Comparison of ENCODE assay signal across 8 cellular contexts in genomic region chr6:127118505-127119360, GRCh38. TPM values are rescaled to one million over a fixed set of nuclear protein-coding genes. Genes with fewer than 3 reads are reported as not detected.
A peak's percentile ranks its signal among the peaks of the same experiment; 100 is the strongest.
DNase-seq lines count a peak whose midpoint lies in the region; ATAC-seq lines count a peak whose summit lies in the region.

A gene with protein sequence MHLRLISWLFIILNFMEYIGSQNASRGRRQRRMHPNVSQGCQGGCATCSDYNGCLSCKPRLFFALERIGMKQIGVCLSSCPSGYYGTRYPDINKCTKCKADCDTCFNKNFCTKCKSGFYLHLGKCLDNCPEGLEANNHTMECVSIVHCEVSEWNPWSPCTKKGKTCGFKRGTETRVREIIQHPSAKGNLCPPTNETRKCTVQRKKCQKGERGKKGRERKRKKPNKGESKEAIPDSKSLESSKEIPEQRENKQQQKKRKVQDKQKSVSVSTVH (plus strand): TSS chr6:127118671. CDS start chr6:127119193, 522 bp downstream.

- H3K9me3 Mint-ChIP-seq in activated T-cell treated with anti-CD3 and anti-CD28 coated beads, Interleukin-2, amount 50 U/mL, for 4 hours, result no peaks in the 10 kb centered on the region

- intact Hi-C loops in Right ventricle myocardium superior (cut with DNase I), result no loop called here
- intact Hi-C loops in posterior cingulate gyrus (cut with DNase I), result loop anchor here (10.0 kb wide), 1 partner anchor 774 kb away; the partner anchor contains the start of gene CENPW

- no peak for DNase-seq in activated T-cell treated with anti-CD3 and anti-CD28 coated beads, Interleukin-2, amount 50 U/mL, for 4 hours
- no peak for DNase-seq in activated T-cell treated with anti-CD3 and anti-CD28 coated beads, Interleukin-2, amount 50 U/mL, for 1 hour
- DNase-seq in HK-2 (ENCODE audit: unreplicated experiment) (peak; percentile 44), Right ventricle myocardium superior (peak; percentile 43), posterior cingulate gyrus (peak in 7 of 10 donors; percentile 10 to 86 (median 31)), DMS153 (lab: John Stamatoyannopoulos, UW) (no peak)
- peak; percentile 63 for DNase-seq in activated CD8-positive, alpha-beta memory T cell treated with anti-CD3 and anti-CD28 coated beads, Interleukin-2, amount 50 U/mL, for 48 hours

- peak in 1 of 2 donors; percentile 16 for ATAC-seq in activated T-cell treated with anti-CD3 and anti-CD28 coated beads, Interleukin-2, amount 50 U/mL, for 4 hours
- ATAC-seq in Right ventricle myocardium superior (ENCODE audit: poor library complexity) (peak; percentile 21), HG03460 (IDR thresholded peaks at IDR 0.05; ENCODE audit: unreplicated experiment) (no peak)

- peaks cover 59% of the 10 kb centered on the region for H3K27me3 Mint-ChIP-seq in activated T-cell treated with anti-CD3 and anti-CD28 coated beads, Interleukin-2, amount 50 U/mL, for 4 hours (ENCODE audit: low read depth)

- peak within 1 kb of the TSS; percentile 72 for H3K4me3 Mint-ChIP-seq in activated T-cell treated with anti-CD3 and anti-CD28 coated beads, Interleukin-2, amount 50 U/mL, for 4 hours

- no peaks in the 10 kb centered on the region for H3K36me3 Mint-ChIP-seq in activated T-cell treated with anti-CD3 and anti-CD28 coated beads, Interleukin-2, amount 50 U/mL, for 4 hours (ENCODE audit: insufficient read depth)

- H3K4me1 Mint-ChIP-seq in activated T-cell treated with anti-CD3 and anti-CD28 coated beads, Interleukin-2, amount 50 U/mL, for 4 hours (ENCODE audit: low read depth), result peaks cover 18% of the 10 kb centered on the region

RNA-seq across cellular contexts. Expression of the gene that starts here (rescaled TPM):
- total RNA-seq in activated T-cell treated with anti-CD3 and anti-CD28 coated beads, Interleukin-2, amount 50 U/mL, for 4 hours, result not detected
- total RNA-seq in Right ventricle myocardium superior, result 0.67 TPM

Comparison
In these comparisons a context has a peak if more than half of its experiments do, and no peak if none do; other contexts are left out.
1. Peak in DNase-seq and ATAC-seq in Right ventricle myocardium superior; RNA of the gene not detected or under 1 TPM.
2. DNase-seq: peak in HK-2 (single experiment), activated CD8-positive, alpha-beta memory T cell treated with anti-CD3 and anti-CD28 coated beads, Interleukin-2, amount 50 U/mL, for 48 hours (single experiment) and posterior cingulate gyrus (7 of 10); none in activated T-cell treated with anti-CD3 and anti-CD28 coated beads, Interleukin-2, amount 50 U/mL, for 4 hours (single experiment), activated T-cell treated with anti-CD3 and anti-CD28 coated beads, Interleukin-2, amount 50 U/mL, for 1 hour (single experiment) and DMS153 (single experiment).